15 cellular contexts compared by ENCODE assay signal in genomic region chr10:50432610-50433009, GRCh38.
A peak's percentile ranks its signal among the peaks of the same experiment; 100 is the strongest.
DNase-seq lines count a peak whose midpoint lies in the region; ATAC-seq and TF ChIP-seq lines count a peak whose summit lies in the region.
"Had no signal": no experiment of that assay in that cellular context is flagged by ENCODE, and none has a peak within 500 bp of the region (broad histone marks: within the 10 kb centered on the region; RNA-seq: fewer than 3 reads in every experiment).

No MANE protein-coding gene starts in this region.

- no peak for TF ChIP-seq CTCF in CD4-positive, alpha-beta T cell (IDR thresholded peaks at IDR 0.05)
- no peak for TF ChIP-seq CTCF in PC-3 (conservative IDR thresholded peaks at IDR 0.05; ENCODE audit: low read depth, low read length)

- CTCF ChIA-PET in CD4-positive, alpha-beta T cell (lab: Charles Lee), result no interaction called here
- CTCF ChIA-PET in PC-3 (lab: Charles Lee), result no interaction called here

- POLR2A ChIA-PET in CD4-positive, alpha-beta T cell (lab: Charles Lee), result no interaction called here
- POLR2A ChIA-PET in PC-3 (lab: Charles Lee; ENCODE audit: unreplicated experiment), result no interaction called here

- H3K9ac ChIP-seq in PC-3 (ENCODE audit: low read length), result no peak overlapping the region
- H3K9ac ChIP-seq: SK-N-SH had no signal

- H3K27me3 ChIP-seq in CD4-positive, alpha-beta T cell (ENCODE audit: control insufficient read depth, insufficient read depth, low read length), result no peaks in the 10 kb centered on the region
- no peaks in the 10 kb centered on the region for H3K27me3 ChIP-seq in PC-3 (ENCODE audit: low read length)

- H3F3A ChIP-seq in PC-3 (ENCODE audit: low read length, unreplicated experiment), result no peaks in the 10 kb centered on the region

- H3K27ac ChIP-seq in CD4-positive, alpha-beta T cell (ENCODE audit: low read depth, low read length), result no peak overlapping the region
- no peak overlapping the region for H3K27ac ChIP-seq in PC-3 (ENCODE audit: low read length)

- H3K9me2 ChIP-seq in PC-3 (replicated peaks; ENCODE audit: low read length), result no peaks in the 10 kb centered on the region
- H3K9me2 ChIP-seq: SK-N-SH had no signal

- peaks cover 11% of the 10 kb centered on the region for H3K4me1 ChIP-seq in PC-3 (ENCODE audit: insufficient read depth, low read length)
- H3K4me1 ChIP-seq: Caco-2 had no signal

- no peak overlapping the region for H3K4me3 ChIP-seq in PC-3 (ENCODE audit: low read length)
- H3K4me3 ChIP-seq: K562 had no signal

- peaks cover 41% of the 10 kb centered on the region for H3K4me1 Mint-ChIP-seq in CD4-positive, alpha-beta T cell (ENCODE audit: low read depth)
- peaks cover 34% of the 10 kb centered on the region for H3K4me1 Mint-ChIP-seq in central memory CD8-positive, alpha-beta T cell

- H3K36me3 ChIP-seq in PC-3 (ENCODE audit: low read depth, low read length), result no peaks in the 10 kb centered on the region

- no peak overlapping the region for H3K4me2 ChIP-seq in PC-3 (ENCODE audit: low read length)
- H3K4me2 ChIP-seq: SK-N-SH had no signal

- no peaks in the 10 kb centered on the region for H3K27me3 Mint-ChIP-seq in CD4-positive, alpha-beta T cell
- no peaks in the 10 kb centered on the region for H3K27me3 Mint-ChIP-seq in central memory CD8-positive, alpha-beta T cell

- H3K9me3 ChIP-seq in CD4-positive, alpha-beta T cell (ENCODE audit: control insufficient read depth, low read length), result no peaks in the 10 kb centered on the region
- H3K9me3 ChIP-seq in PC-3 (ENCODE audit: low read length), result no peaks in the 10 kb centered on the region
- H3K9me3 ChIP-seq: Caco-2, SK-N-SH had no signal

- no peak overlapping the region for H2AFZ ChIP-seq in PC-3 (ENCODE audit: low read length)

- no peak for DNase-seq in CD4-positive, alpha-beta T cell
- no peak for DNase-seq in PC-3
- DNase-seq in central memory CD8-positive, alpha-beta T cell (ENCODE audit: low spot score in 2 of 2), result no peak
- no peak for DNase-seq in activated gamma-delta T cell treated with Interleukin-2 at 50 U/mL for 16 hours
- DNase-seq: Caco-2, NCI-H1092, NCI-H2081 treated with DMSO at 0.1 percent for 48 hours, SK-N-SH had no signal

- no peaks in the 10 kb centered on the region for H4K20me1 ChIP-seq in PC-3 (ENCODE audit: low read length)

- H3K27ac Mint-ChIP-seq in CD4-positive, alpha-beta T cell, result peak overlapping the region; percentile 19
- peak overlapping the region; percentile 77 for H3K27ac Mint-ChIP-seq in central memory CD8-positive, alpha-beta T cell (ENCODE audit: low read depth)

- no peaks in the 10 kb centered on the region for H3K79me2 ChIP-seq in PC-3 (ENCODE audit: low read length)

- ATAC-seq in CD4-positive, alpha-beta T cell (ENCODE audit: poor library complexity), result no peak
- ATAC-seq in GM18867 (IDR thresholded peaks at IDR 0.05; ENCODE audit: unreplicated experiment) (peak; percentile 11), PC-3 (peak; percentile 32), HG02798 (IDR thresholded peaks at IDR 0.05; ENCODE audit: poor library complexity, unreplicated experiment) (no peak), HG03432 (IDR thresholded peaks at IDR 0.05; ENCODE audit: unreplicated experiment) (no peak), GM21528 (IDR thresholded peaks at IDR 0.05; ENCODE audit: low FRiP score, unreplicated experiment) (no peak)
- no peak for ATAC-seq in central memory CD8-positive, alpha-beta T cell (replicated peaks; ENCODE audit: extremely low read depth, poor library complexity, severe bottlenecking)
- ATAC-seq: esophagus mucosa, K562, Panc1 had no signal

- no peak overlapping the region for H3K4me3 Mint-ChIP-seq in CD4-positive, alpha-beta T cell
- no peak overlapping the region for H3K4me3 Mint-ChIP-seq in central memory CD8-positive, alpha-beta T cell

- H3K9me3 Mint-ChIP-seq in CD4-positive, alpha-beta T cell, result no peaks in the 10 kb centered on the region
- no peaks in the 10 kb centered on the region for H3K9me3 Mint-ChIP-seq in central memory CD8-positive, alpha-beta T cell

- peaks cover 49% of the 10 kb centered on the region for H3K36me3 Mint-ChIP-seq in CD4-positive, alpha-beta T cell (ENCODE audit: low read depth)
- peaks cover 2% of the 10 kb centered on the region for H3K36me3 Mint-ChIP-seq in central memory CD8-positive, alpha-beta T cell (ENCODE audit: insufficient read depth)

- intact Hi-C loops in CD4-positive, alpha-beta T cell (cut with DNase I, micrococcal nuclease), result no loop called here
- intact Hi-C loops in PC-3 (cut with micrococcal nuclease), result no loop called here

- no TSS peak for BruUV-seq in PC-3 (replicated peaks; lab: Mats Ljungman, UMichigan)

Comparison
In these comparisons a context has a peak if more than half of its experiments do, and no peak if none do; other contexts are left out.
1. ATAC-seq: peak in GM18867 (single experiment) and PC-3 (single experiment); none in CD4-positive, alpha-beta T cell (single experiment), central memory CD8-positive, alpha-beta T cell (single experiment), HG02798 (single experiment), HG03432 (single experiment) and GM21528 (single experiment).